ENCODE assay signal across 18 cellular contexts in the genomic region with DNA sequence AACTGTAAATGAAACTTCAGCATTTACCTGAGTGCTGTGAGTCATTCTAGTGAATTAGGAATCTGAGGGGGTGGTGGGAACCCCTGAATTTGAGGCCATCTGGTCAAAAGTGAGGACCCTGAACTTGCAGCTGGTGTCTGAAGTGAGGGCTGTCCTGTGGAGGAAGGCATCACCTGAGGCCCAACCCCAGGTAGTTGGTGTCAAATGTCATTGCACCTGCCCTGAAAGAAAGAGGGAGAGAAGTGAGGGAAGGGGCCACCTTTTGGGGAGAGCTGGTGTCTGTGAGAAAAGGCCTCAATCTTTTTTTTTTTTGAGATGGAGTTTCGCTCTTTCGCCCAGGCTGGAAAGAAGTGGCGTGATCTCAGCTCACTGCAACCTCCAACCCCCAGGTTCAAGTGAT. TPM values are rescaled to one million over a fixed set of nuclear protein-coding genes. Genes with fewer than 3 reads are reported as not detected.
DNase-seq lines count a peak whose midpoint lies in the region; ATAC-seq and TF ChIP-seq lines count a peak whose summit lies in the region.
"Had no signal": no experiment of that assay in that cellular context is flagged by ENCODE, and none has a peak within 500 bp of the region (broad histone marks: within the 10 kb centered on the region; RNA-seq: fewer than 3 reads in every experiment).

No MANE protein-coding gene starts in this region.

- TF ChIP-seq CTCF in GM23338 (conservative IDR thresholded peaks at IDR 0.05; ENCODE audit: low read depth in 2 of 2), result no peak
- TF ChIP-seq CTCF in IMR-90 (conservative IDR thresholded peaks at IDR 0.05; ENCODE audit: low read depth, low read length), result no peak
- TF ChIP-seq CTCF in glutamatergic neuron (IDR thresholded peaks at IDR 0.05; ENCODE audit: partially characterized antibody, unreplicated experiment), result no peak
- TF ChIP-seq CTCF in nephron (IDR thresholded peaks at IDR 0.05; ENCODE audit: unreplicated experiment in 3 of 3), result no peak

- H3K14ac ChIP-seq in IMR-90 (replicated peaks; ENCODE audit: low read depth, low read length), result no peak overlapping the region

- intact Hi-C loops in IMR-90 (cut with micrococcal nuclease), result no loop called here
- intact Hi-C loops in naive thymus-derived CD4-positive, alpha-beta T cell (cut with micrococcal nuclease), result no loop called here

- POLR2A ChIA-PET in IMR-90 (lab: Charles Lee; ENCODE audit: unreplicated experiment), result no interaction called here
- POLR2A ChIA-PET in naive thymus-derived CD4-positive, alpha-beta T cell (lab: Charles Lee), result no interaction called here

- H3K4me3 Mint-ChIP-seq in GM23338 (no peak overlapping the region), glutamatergic neuron (ENCODE audit: unreplicated experiment) (peak overlapping the region; percentile 34), nephron (no peak overlapping the region)
- no peak overlapping the region for H3K4me3 Mint-ChIP-seq in naive thymus-derived CD4-positive, alpha-beta T cell
- H3K4me3 Mint-ChIP-seq: B cell; CD4-positive, CD25-positive, alpha-beta regulatory T cell; CD8-positive, alpha-beta memory T cell; HFFc6 had no signal

- peaks cover 10% of the 10 kb centered on the region for H3K9me1 ChIP-seq in IMR-90 (ENCODE audit: insufficient read depth, low read length)

- H3K79me2 ChIP-seq in GM23338 (replicated peaks; ENCODE audit: insufficient read depth), result no peaks in the 10 kb centered on the region

- H3K56ac ChIP-seq in IMR-90 (ENCODE audit: extremely low read depth, insufficient read depth, low read length), result no peak overlapping the region

- no peaks in the 10 kb centered on the region for H3K9me2 ChIP-seq in GM23338 (ENCODE audit: insufficient read depth)

- no peak overlapping the region for H4K8ac ChIP-seq in IMR-90 (ENCODE audit: low read depth in 2 of 2, low read length in 2 of 2)

- in situ Hi-C loops in IMR-90 (cut with MboI; ENCODE audit: low sequenced_read_pairs), result no loop called here

- no peak overlapping the region for H2BK5ac ChIP-seq in IMR-90 (ENCODE audit: low read depth, low read length, poor library complexity, severe bottlenecking)

- H3K4me1 ChIP-seq in GM23338 (ENCODE audit: insufficient read depth) (peaks cover 14% of the 10 kb centered on the region), IMR-90 (ENCODE audit: control insufficient read depth, insufficient read depth, low read length) (peaks cover 20% of the 10 kb centered on the region)
- no peaks in the 10 kb centered on the region for H3K4me1 ChIP-seq in naive thymus-derived CD4-positive, alpha-beta T cell (ENCODE audit: control insufficient read depth in 2 of 2, insufficient read depth in 2 of 2, low read length in 2 of 2)

- H3K9me3 Mint-ChIP-seq in GM23338 (no peaks in the 10 kb centered on the region), glutamatergic neuron (ENCODE audit: unreplicated experiment) (peaks cover 17% of the 10 kb centered on the region), nephron (no peaks in the 10 kb centered on the region)
- H3K9me3 Mint-ChIP-seq in naive thymus-derived CD4-positive, alpha-beta T cell, result no peaks in the 10 kb centered on the region
- H3K9me3 Mint-ChIP-seq: CD8-positive, alpha-beta memory T cell; HFFc6 had no signal

- H3K36me3 Mint-ChIP-seq in GM23338 (ENCODE audit: low read depth) (no peaks in the 10 kb centered on the region), glutamatergic neuron (ENCODE audit: unreplicated experiment) (no peaks in the 10 kb centered on the region), nephron (ENCODE audit: low read depth) (no peaks in the 10 kb centered on the region)
- H3K36me3 Mint-ChIP-seq in naive thymus-derived CD4-positive, alpha-beta T cell, result no peaks in the 10 kb centered on the region
- H3K36me3 Mint-ChIP-seq: CD4-positive, CD25-positive, alpha-beta regulatory T cell; CD8-positive, alpha-beta memory T cell had no signal

- 0 out of 2 replicates have a peak, but pooled peaks cover 4% of the 10 kb centered on the region for H3F3A ChIP-seq in GM23338 (replicated peaks; ENCODE audit: low read depth)

- H3K79me1 ChIP-seq in IMR-90 (ENCODE audit: low read depth in 1 of 2, low read length in 2 of 2), result peaks cover 0 to 17% of the 10 kb centered on the region in 2 experiments; a peak in 2 of 4 replicates

- H4K91ac ChIP-seq in IMR-90 (ENCODE audit: insufficient read depth, low read depth, low read length), result no peak overlapping the region

- ATAC-seq in GM23338 (peak; percentile 49), IMR-90 (ENCODE audit: low read depth) (no peak)
- ATAC-seq in naive thymus-derived CD4-positive, alpha-beta T cell, result no peak

- H2AK9ac ChIP-seq in IMR-90 (replicated peaks; ENCODE audit: low read depth, low read length, poor library complexity), result no peak overlapping the region

- H3K9ac ChIP-seq in IMR-90 (ENCODE audit: low read depth, low read length), result no peak overlapping the region
- H3K9ac ChIP-seq: BLaER1 treated with 17β-estradiol and CSF1 and Interleukin-3, amounts not matched to agents 10 nM and 100 nM had no signal

- H3K23ac ChIP-seq in IMR-90 (ENCODE audit: low read depth, low read length), result no peak overlapping the region

- no peak for TF ChIP-seq POLR2A in IMR-90 (IDR thresholded peaks at IDR 0.05; ENCODE audit: low read depth, low read length)

- peak overlapping the region; percentile 43; the same call in 1 of the 2 replicates for H2AK5ac ChIP-seq in IMR-90 (ENCODE audit: low read depth, low read length)

- no peak overlapping the region for H3K18ac ChIP-seq in IMR-90 (ENCODE audit: low read depth, low read length)

- H3K4me2 ChIP-seq in GM23338 (peak overlapping the region; percentile 41; the same call in 1 of the 2 replicates), IMR-90 (ENCODE audit: low read depth, low read length) (no peak overlapping the region)
- H3K4me2 ChIP-seq: BLaER1 treated with 17β-estradiol and CSF1 and Interleukin-3, amounts not matched to agents 10 nM and 100 nM had no signal

- dilution Hi-C loops in IMR-90 (cut with HindIII; ENCODE audit: low sequenced_read_pairs, unreplicated experiment), result no loop called here

- WGBS in IMR-90 (ENCODE audit: extremely low coverage in 2 of 2, insufficient read length in 1 of 2), 2 experiments, result no CpG with 5 or more reads among the region's 3 CpGs

- TF ChIP-seq RAD21 in IMR-90 (IDR thresholded peaks at IDR 0.05; ENCODE audit: low read length), result no peak

- CTCF ChIA-PET in IMR-90 (lab: Yijun Ruan, JAX), result interaction anchor here (1.2 kb wide), 1 partner anchor 29 kb away, joined by 3 read pairs; no protein-coding TSS in a partner anchor
- CTCF ChIA-PET in naive thymus-derived CD4-positive, alpha-beta T cell (lab: Charles Lee), result interaction anchor here (1.3 kb wide), 1 partner anchor 32 kb away, joined by 4 read pairs; no protein-coding TSS in a partner anchor

- H4K5ac ChIP-seq in IMR-90 (ENCODE audit: low read depth, low read length), result no peak overlapping the region

- no peak overlapping the region for H2BK15ac ChIP-seq in IMR-90 (ENCODE audit: low read depth, low read length)

- no peak overlapping the region for H2BK120ac ChIP-seq in IMR-90 (ENCODE audit: low read depth, low read length)

- H3K27me3 Mint-ChIP-seq in GM23338 (ENCODE audit: insufficient read depth, low read depth, poor library complexity), result peaks cover 8% of the 10 kb centered on the region
- peaks cover 12% of the 10 kb centered on the region for H3K27me3 Mint-ChIP-seq in glutamatergic neuron (ENCODE audit: unreplicated experiment)
- peaks cover 10% of the 10 kb centered on the region for H3K27me3 Mint-ChIP-seq in nephron (ENCODE audit: low read depth)
- H3K27me3 Mint-ChIP-seq in naive thymus-derived CD4-positive, alpha-beta T cell, result peaks cover 0 to 7% (median 0%) of the 10 kb centered on the region in 5 donors

- H3K36me3 ChIP-seq in GM23338 (ENCODE audit: insufficient read depth) (no peaks in the 10 kb centered on the region), IMR-90 (ENCODE audit: control insufficient read depth, insufficient read depth, low read length) (no peaks in the 10 kb centered on the region)
- no peaks in the 10 kb centered on the region for H3K36me3 ChIP-seq in naive thymus-derived CD4-positive, alpha-beta T cell (ENCODE audit: control insufficient read depth in 2 of 3, insufficient read depth in 3 of 3, low read length in 3 of 3)
- H3K36me3 ChIP-seq: BLaER1 treated with 17β-estradiol and CSF1 and Interleukin-3, amounts not matched to agents 10 nM and 100 nM had no signal

- no TSS peak for BruUV-seq in IMR-90 (replicated peaks; lab: Mats Ljungman, UMichigan)

- no peaks in the 10 kb centered on the region for H3K9me3 ChIP-seq in IMR-90 (ENCODE audit: control insufficient read depth, insufficient read depth, low read length)
- no peaks in the 10 kb centered on the region for H3K9me3 ChIP-seq in naive thymus-derived CD4-positive, alpha-beta T cell (ENCODE audit: control insufficient read depth in 2 of 3, low read length in 3 of 3)
- H3K9me3 ChIP-seq: BLaER1 treated with 17β-estradiol and CSF1 and Interleukin-3, amounts not matched to agents 10 nM and 100 nM had no signal

- H3K27me3 ChIP-seq in GM23338 (ENCODE audit: insufficient read depth) (no peaks in the 10 kb centered on the region), IMR-90 (ENCODE audit: control insufficient read depth, insufficient read depth, low read length) (no peaks in the 10 kb centered on the region)
- no peaks in the 10 kb centered on the region for H3K27me3 ChIP-seq in naive thymus-derived CD4-positive, alpha-beta T cell (ENCODE audit: control insufficient read depth in 2 of 2, insufficient read depth in 2 of 2, low read length in 2 of 2)
- H3K27me3 ChIP-seq: BLaER1 treated with 17β-estradiol and CSF1 and Interleukin-3, amounts not matched to agents 10 nM and 100 nM had no signal

- no peak overlapping the region for H3K27ac Mint-ChIP-seq in GM23338
- no peak overlapping the region for H3K27ac Mint-ChIP-seq in glutamatergic neuron (ENCODE audit: unreplicated experiment)
- H3K27ac Mint-ChIP-seq in nephron, result peak overlapping the region in 2 of 3 experiments; percentile 52 to 53
- H3K27ac Mint-ChIP-seq in naive thymus-derived CD4-positive, alpha-beta T cell, result no peak overlapping the region
- H3K27ac Mint-ChIP-seq: B cell; CD4-positive, CD25-positive, alpha-beta regulatory T cell; HFFc6 had no signal

- H3K27ac ChIP-seq in GM23338 (ENCODE audit: low read depth) (peak overlapping the region; percentile 45; the same call in 1 of the 2 replicates), IMR-90 (ENCODE audit: insufficient read depth, low read length) (no peak overlapping the region)
- no peak overlapping the region for H3K27ac ChIP-seq in naive thymus-derived CD4-positive, alpha-beta T cell (ENCODE audit: low read depth, low read length)
- H3K27ac ChIP-seq: BLaER1 treated with 17β-estradiol and CSF1 and Interleukin-3, amounts not matched to agents 10 nM and 100 nM had no signal

- peaks cover 21% of the 10 kb centered on the region for H3K4me1 Mint-ChIP-seq in GM23338
- H3K4me1 Mint-ChIP-seq in glutamatergic neuron (ENCODE audit: low read depth, unreplicated experiment), result peaks cover 36% of the 10 kb centered on the region
- H3K4me1 Mint-ChIP-seq in nephron, result peaks cover 36% of the 10 kb centered on the region
- H3K4me1 Mint-ChIP-seq in naive thymus-derived CD4-positive, alpha-beta T cell, result peaks cover 0 to 3% (median 0%) of the 10 kb centered on the region in 7 donors
- H3K4me1 Mint-ChIP-seq: B cell; CD4-positive, CD25-positive, alpha-beta regulatory T cell; CD8-positive, alpha-beta memory T cell had no signal

- peak; percentile 55 for DNase-seq in GM23338 (ENCODE audit: low spot score)
- DNase-seq in IMR-90, result no peak
- DNase-seq in glutamatergic neuron, result no peak
- no peak for DNase-seq in activated CD4-positive, alpha-beta T cell treated with anti-CD3 and anti-CD28 coated beads for 1 hour
- no peak for DNase-seq in C1 segment of cervical spinal cord (lab: John Stamatoyannopoulos, UW)
- no peak for DNase-seq in DMS153 (lab: John Stamatoyannopoulos, UW)
- DNase-seq in naive thymus-derived CD4-positive, alpha-beta T cell, result no peak
- DNase-seq: CD4-positive, CD25-positive, alpha-beta regulatory T cell; CD8-positive, alpha-beta memory T cell; COR-L47; DMS79; GDM1; HCEC 1CT; HFFc6; KG1 had no signal

- no peak overlapping the region for H2BK20ac ChIP-seq in IMR-90 (ENCODE audit: low read depth, low read length)

- H3K4me3 ChIP-seq in GM23338 (no peak overlapping the region), IMR-90 (ENCODE audit: insufficient read depth, low read depth, low read length) (no peak overlapping the region)
- no peak overlapping the region for H3K4me3 ChIP-seq in naive thymus-derived CD4-positive, alpha-beta T cell (ENCODE audit: low read length)
- H3K4me3 ChIP-seq: BLaER1 treated with 17β-estradiol and CSF1 and Interleukin-3, amounts not matched to agents 10 nM and 100 nM had no signal

- H2AFZ ChIP-seq in GM23338 (peak overlapping the region; percentile 83; the same call in 1 of the 2 replicates), IMR-90 (replicated peaks; ENCODE audit: low read length, poor library complexity) (no peak overlapping the region)

- no peak overlapping the region for H3K4ac ChIP-seq in IMR-90 (ENCODE audit: low read depth, low read length)

- H4K20me1 ChIP-seq in GM23338 (replicated peaks; ENCODE audit: insufficient read depth) (no peaks in the 10 kb centered on the region), IMR-90 (ENCODE audit: insufficient read depth, low read length) (no peaks in the 10 kb centered on the region)
- H4K20me1 ChIP-seq: BLaER1 treated with 17β-estradiol and CSF1 and Interleukin-3, amounts not matched to agents 10 nM and 100 nM had no signal

RNA-seq across cellular contexts. Expression of a gene that starts 12.5 kb away (rescaled TPM):
- total RNA-seq in GM23338 (2014; rRNA removed; shearing (Covaris generic)), result 47.9 and 58.8 TPM in 2 replicates
- polyA plus RNA-seq in GM23338 (2016; fragmentation: Nextera tagmentation; extraction: Ambion mirVana) (31.5 and 39.5 TPM in 2 replicates), IMR-90 (2012; rRNA removed) (38.6 and 48.6 TPM in 2 replicates)
- total RNA-seq in IMR-90 (2012; rRNA removed) (29.2 and 34.4 TPM in 2 replicates), glutamatergic neuron (ENCODE audit: unreplicated experiment) (68.5 TPM)
- polyA plus RNA-seq in IMR-90 (2012; cell fraction: cytosol; rRNA removed), result 29.6 and 34.4 TPM in 2 replicates
- polyA plus RNA-seq in IMR-90 (2012; cell fraction: nucleus; rRNA removed; ENCODE audit: low replicate concordance), result 40.4 and 135 TPM in 2 replicates
- total RNA-seq in naive thymus-derived CD4-positive, alpha-beta T cell, result 10 to 100 TPM; 19.6 to 55.9 (median 45.8) TPM
- polyA plus RNA-seq in naive thymus-derived CD4-positive, alpha-beta T cell, result 10 to 100 TPM; 53.3 to 59.1 TPM

RNA-seq across cellular contexts. Expression of a gene that starts 18.2 kb away (rescaled TPM):
- total RNA-seq in GM23338 (2014; rRNA removed; shearing (Covaris generic)), result 3.2 and 7.4 TPM in 2 replicates
- polyA plus RNA-seq in GM23338 (2016; fragmentation: Nextera tagmentation; extraction: Ambion mirVana) (0.63 and 1.3 TPM in 2 replicates), IMR-90 (2012; rRNA removed) (82.7 and 94.2 TPM in 2 replicates)
- total RNA-seq in IMR-90 (2012; rRNA removed) (44.4 and 45.8 TPM in 2 replicates), glutamatergic neuron (ENCODE audit: unreplicated experiment) (3.1 TPM)
- polyA plus RNA-seq in IMR-90 (2012; cell fraction: cytosol; rRNA removed), result 89.5 and 99.7 TPM in 2 replicates
- polyA plus RNA-seq in IMR-90 (2012; cell fraction: nucleus; rRNA removed; ENCODE audit: low replicate concordance), result 571 and 890 TPM in 2 replicates
- total RNA-seq in naive thymus-derived CD4-positive, alpha-beta T cell, result 10 to 100 TPM in 1 of 5 experiments, 1 to 10 TPM in 2, under 1 TPM in 2; 0.43 to 14.1 (median 1.9) TPM
- polyA plus RNA-seq in naive thymus-derived CD4-positive, alpha-beta T cell, result under 1 TPM; 0.45 to 0.46 TPM

RNA-seq across cellular contexts. Expression of a gene that starts 58.2 kb away (rescaled TPM):
- 3.7 and 4.0 TPM in 2 replicates for total RNA-seq in GM23338 (2014; rRNA removed; shearing (Covaris generic))
- polyA plus RNA-seq in GM23338 (2016; fragmentation: Nextera tagmentation; extraction: Ambion mirVana) (1.1 and 2.2 TPM in 2 replicates), IMR-90 (2012; rRNA removed) (4.3 and 4.7 TPM in 2 replicates)
- total RNA-seq in IMR-90 (2012; rRNA removed) (3.9 and 4.8 TPM in 2 replicates), glutamatergic neuron (ENCODE audit: unreplicated experiment) (12.2 TPM)
- polyA plus RNA-seq in IMR-90 (2012; cell fraction: cytosol; rRNA removed), result 1.5 and 2.8 TPM in 2 replicates
- polyA plus RNA-seq in IMR-90 (2012; cell fraction: nucleus; rRNA removed; ENCODE audit: low replicate concordance), result 30.2 and 57.3 TPM in 2 replicates
- 1 to 10 TPM; 2.1 to 6.8 (median 4.0) TPM for total RNA-seq in naive thymus-derived CD4-positive, alpha-beta T cell
- polyA plus RNA-seq in naive thymus-derived CD4-positive, alpha-beta T cell, result under 1 TPM; 0.09 to 0.71 TPM

Comparison
In these comparisons a context has a peak if more than half of its experiments do, and no peak if none do; other contexts are left out.
1. H3K27ac Mint-ChIP-seq: peak in nephron (2 of 3); none in GM23338 (single experiment), glutamatergic neuron (single experiment) and naive thymus-derived CD4-positive, alpha-beta T cell (0 of 9).